ENCODE assay signal across 18 cellular contexts in genomic region chr4:79823148-79823763, GRCh38.
DNase-seq lines count a peak whose midpoint lies in the region; ATAC-seq and TF ChIP-seq lines count a peak whose summit lies in the region.
"Had no signal": no experiment of that assay in that cellular context is flagged by ENCODE, and none has a peak within 500 bp of the region (broad histone marks: within the 10 kb centered on the region; RNA-seq: fewer than 3 reads in every experiment).

No MANE protein-coding gene starts in this region.

- no peak for TF ChIP-seq POLR2A in gastroesophageal sphincter (IDR thresholded peaks at IDR 0.05)
- no peak for TF ChIP-seq POLR2A in thyroid gland (IDR thresholded peaks at IDR 0.05)

- TF ChIP-seq CTCF in gastroesophageal sphincter (IDR thresholded peaks at IDR 0.05): no peak
- TF ChIP-seq CTCF in thyroid gland (IDR thresholded peaks at IDR 0.05): no peak

- ATAC-seq in gastroesophageal sphincter: peak; percentile 90
- ATAC-seq in GM18867 (IDR thresholded peaks at IDR 0.05; ENCODE audit: unreplicated experiment): no peak
- ATAC-seq: GM23338 had no signal

- no peaks in the 10 kb centered on the region for H3K27me3 ChIP-seq in adipocyte (replicated peaks; ENCODE audit: control insufficient read depth, insufficient read depth, low read length)
- no peaks in the 10 kb centered on the region for H3K27me3 ChIP-seq in gastroesophageal sphincter
- H3K27me3 ChIP-seq in stomach smooth muscle (ENCODE audit: control insufficient read depth in 1 of 2, insufficient read depth in 2 of 2, low read length in 2 of 2): no peaks in the 10 kb centered on the region
- H3K27me3 ChIP-seq in thyroid gland: no peaks in the 10 kb centered on the region
- H3K27me3 ChIP-seq: SJSA1 had no signal

- no peak overlapping the region for H3K9ac ChIP-seq in adipocyte (ENCODE audit: low read length)
- no peak overlapping the region for H3K9ac ChIP-seq in stomach smooth muscle (ENCODE audit: low read length in 2 of 2)

- 5 to 16% methylated on average over 2 of the region's 2 CpGs for WGBS in gastroesophageal sphincter (ENCODE audit: low coverage in 1 of 2), 2 donors
- WGBS in thyroid gland, 2 donors: 65 to 81% methylated on average over 2 of the region's 2 CpGs

- peak overlapping the region; percentile 81 to 97 (median 86) for H3K27ac ChIP-seq in gastroesophageal sphincter
- peak overlapping the region; percentile 68 for H3K27ac ChIP-seq in stomach smooth muscle (ENCODE audit: low read length)
- H3K27ac ChIP-seq in thyroid gland: no peak overlapping the region
- H3K27ac ChIP-seq: SJSA1 had no signal

- H3K9me3 ChIP-seq in adipocyte (ENCODE audit: control insufficient read depth, low read length) (no peaks in the 10 kb centered on the region), gastroesophageal sphincter (no peaks in the 10 kb centered on the region), stomach smooth muscle (ENCODE audit: control insufficient read depth in 2 of 2, low read length in 2 of 2) (no peaks in the 10 kb centered on the region), thyroid gland (no peaks in the 10 kb centered on the region)
- H3K9me3 ChIP-seq: SJSA1 had no signal

- intact Hi-C loops in thyroid gland (cut with DNase I): no loop called here

- TF ChIP-seq EP300 in gastroesophageal sphincter (IDR thresholded peaks at IDR 0.05): no peak

- H3K4me3 ChIP-seq in adipocyte (ENCODE audit: low read length): no peak overlapping the region
- H3K4me3 ChIP-seq in gastroesophageal sphincter: no peak overlapping the region
- no peak overlapping the region for H3K4me3 ChIP-seq in stomach smooth muscle (ENCODE audit: low read length in 2 of 2)
- H3K4me3 ChIP-seq in thyroid gland (replicated peaks in 1 of 3): no peak overlapping the region
- H3K4me3 ChIP-seq: GM23338, SJSA1 had no signal

- H3K4me1 ChIP-seq in adipocyte (ENCODE audit: control insufficient read depth, insufficient read depth, low read length) (no peaks in the 10 kb centered on the region), gastroesophageal sphincter (peaks cover 4 to 19% (median 10%) of the 10 kb centered on the region in 3 donors), stomach smooth muscle (ENCODE audit: control insufficient read depth, insufficient read depth, low read length) (peaks cover 4% of the 10 kb centered on the region), thyroid gland (no peaks in the 10 kb centered on the region)
- H3K4me1 ChIP-seq: SJSA1 had no signal

- DNase-seq in GM04504 (ENCODE audit: low read depth): peak; percentile 9
- peak; percentile 46 for DNase-seq in adipocyte (ENCODE audit: low read depth)
- no peak for DNase-seq in SK-N-DZ (ENCODE audit: low spot score)
- no peak for DNase-seq in thyroid gland
- DNase-seq: activated CD4-positive, alpha-beta T cell treated with anti-CD3 and anti-CD28 coated beads, Interleukin-2, amount 50 U/mL, for 4 hours; activated naive CD8-positive, alpha-beta T cell treated with anti-CD3 and anti-CD28 coated beads for 36 hours; activated T-cell treated with anti-CD3 and anti-CD28 coated beads, Interleukin-2, amount 50 U/mL, for 1 hour; C1 segment of cervical spinal cord; DMS79; hippocampal formation; Karpas-422; NCI-H146; NCI-H2227 treated with DMSO at 0.1 percent for 48 hours had no signal

- H3K36me3 ChIP-seq in adipocyte (ENCODE audit: control insufficient read depth, insufficient read depth, low read length, severe bottlenecking): no peaks in the 10 kb centered on the region
- H3K36me3 ChIP-seq in gastroesophageal sphincter: no peaks in the 10 kb centered on the region
- H3K36me3 ChIP-seq in stomach smooth muscle (ENCODE audit: control insufficient read depth in 2 of 2, insufficient read depth in 2 of 2, low read length in 2 of 2): no peaks in the 10 kb centered on the region
- no peaks in the 10 kb centered on the region for H3K36me3 ChIP-seq in thyroid gland
- H3K36me3 ChIP-seq: SJSA1 had no signal

Comparison
In these comparisons a context has a peak if more than half of its experiments do, and no peak if none do; other contexts are left out.
1. DNase-seq: peak in GM04504 (single experiment) and adipocyte (single experiment); none in SK-N-DZ (single experiment) and thyroid gland (0 of 2).
2. H3K27ac ChIP-seq: peak in gastroesophageal sphincter (4 of 4) and stomach smooth muscle (single experiment); none in thyroid gland (0 of 3).